Comparison of ENCODE assay signal across 2 cellular contexts in the genomic region with DNA sequence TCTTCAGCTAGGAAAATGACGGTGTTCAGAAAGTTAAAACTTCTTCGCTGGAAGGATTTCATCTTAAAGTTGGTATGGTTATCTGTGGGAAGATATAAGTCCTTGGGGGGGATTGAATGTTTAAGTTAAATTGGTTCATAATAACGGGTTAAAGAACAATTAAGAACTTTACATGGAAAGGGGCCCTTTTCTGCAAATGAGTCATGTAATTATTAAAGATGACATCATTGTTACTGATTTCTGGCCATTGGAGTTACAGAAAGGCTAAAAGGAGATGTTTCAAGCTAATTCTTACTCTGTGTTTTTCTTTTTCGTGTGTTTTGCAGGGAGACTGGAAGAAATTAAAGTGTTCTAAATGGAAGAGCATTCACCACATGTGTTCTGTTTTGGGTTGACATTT.
TF ChIP-seq lines count a peak whose summit lies in the region.

No MANE protein-coding gene starts in this region.

TF ChIP-seq in A549, 52 proteins besides CTCF, POLR2A, EP300 and RAD21 (continued from another document):
- TF ChIP-seq, protein P1, sequence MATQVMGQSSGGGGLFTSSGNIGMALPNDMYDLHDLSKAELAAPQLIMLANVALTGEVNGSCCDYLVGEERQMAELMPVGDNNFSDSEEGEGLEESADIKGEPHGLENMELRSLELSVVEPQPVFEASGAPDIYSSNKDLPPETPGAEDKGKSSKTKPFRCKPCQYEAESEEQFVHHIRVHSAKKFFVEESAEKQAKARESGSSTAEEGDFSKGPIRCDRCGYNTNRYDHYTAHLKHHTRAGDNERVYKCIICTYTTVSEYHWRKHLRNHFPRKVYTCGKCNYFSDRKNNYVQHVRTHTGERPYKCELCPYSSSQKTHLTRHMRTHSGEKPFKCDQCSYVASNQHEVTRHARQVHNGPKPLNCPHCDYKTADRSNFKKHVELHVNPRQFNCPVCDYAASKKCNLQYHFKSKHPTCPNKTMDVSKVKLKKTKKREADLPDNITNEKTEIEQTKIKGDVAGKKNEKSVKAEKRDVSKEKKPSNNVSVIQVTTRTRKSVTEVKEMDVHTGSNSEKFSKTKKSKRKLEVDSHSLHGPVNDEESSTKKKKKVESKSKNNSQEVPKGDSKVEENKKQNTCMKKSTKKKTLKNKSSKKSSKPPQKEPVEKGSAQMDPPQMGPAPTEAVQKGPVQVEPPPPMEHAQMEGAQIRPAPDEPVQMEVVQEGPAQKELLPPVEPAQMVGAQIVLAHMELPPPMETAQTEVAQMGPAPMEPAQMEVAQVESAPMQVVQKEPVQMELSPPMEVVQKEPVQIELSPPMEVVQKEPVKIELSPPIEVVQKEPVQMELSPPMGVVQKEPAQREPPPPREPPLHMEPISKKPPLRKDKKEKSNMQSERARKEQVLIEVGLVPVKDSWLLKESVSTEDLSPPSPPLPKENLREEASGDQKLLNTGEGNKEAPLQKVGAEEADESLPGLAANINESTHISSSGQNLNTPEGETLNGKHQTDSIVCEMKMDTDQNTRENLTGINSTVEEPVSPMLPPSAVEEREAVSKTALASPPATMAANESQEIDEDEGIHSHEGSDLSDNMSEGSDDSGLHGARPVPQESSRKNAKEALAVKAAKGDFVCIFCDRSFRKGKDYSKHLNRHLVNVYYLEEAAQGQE (IDR thresholded peaks at IDR 0.05): no peak
- TF ChIP-seq CBX2 (IDR thresholded peaks at IDR 0.05; ENCODE audit: borderline replicate concordance, low read depth) (no peak), NPAS2 (CRISPR knock-in tag; IDR thresholded peaks at IDR 0.05; ENCODE audit: borderline replicate concordance) (no peak), HOXA7 (CRISPR knock-in tag; IDR thresholded peaks at IDR 0.05) (no peak), FOSL2 (IDR thresholded peaks at IDR 0.05) (no peak), FOSL2 (CRISPR knock-in tag; IDR thresholded peaks at IDR 0.05) (peak; percentile 35; the same call in 1 of the 2 replicates), EHMT2 (IDR thresholded peaks at IDR 0.05; ENCODE audit: low read depth) (no peak)

TF ChIP-seq in K562, 482 proteins besides CTCF, POLR2A, EP300 and RAD21 (continues in another document):
- TF ChIP-seq, protein P2, sequence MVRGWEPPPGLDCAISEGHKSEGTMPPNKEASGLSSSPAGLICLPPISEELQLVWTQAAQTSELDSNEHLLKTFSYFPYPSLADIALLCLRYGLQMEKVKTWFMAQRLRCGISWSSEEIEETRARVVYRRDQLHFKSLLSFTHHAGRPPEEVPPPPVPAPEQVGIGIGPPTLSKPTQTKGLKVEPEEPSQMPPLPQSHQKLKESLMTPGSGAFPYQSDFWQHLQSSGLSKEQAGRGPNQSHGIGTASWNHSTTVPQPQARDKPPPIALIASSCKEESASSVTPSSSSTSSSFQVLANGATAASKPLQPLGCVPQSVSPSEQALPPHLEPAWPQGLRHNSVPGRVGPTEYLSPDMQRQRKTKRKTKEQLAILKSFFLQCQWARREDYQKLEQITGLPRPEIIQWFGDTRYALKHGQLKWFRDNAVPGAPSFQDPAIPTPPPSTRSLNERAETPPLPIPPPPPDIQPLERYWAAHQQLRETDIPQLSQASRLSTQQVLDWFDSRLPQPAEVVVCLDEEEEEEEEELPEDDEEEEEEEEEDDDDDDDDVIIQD (CRISPR knock-in tag; IDR thresholded peaks at IDR 0.05): no peak
- TF ChIP-seq ZSCAN32 (CRISPR knock-in tag; IDR thresholded peaks at IDR 0.05) (no peak), RBM39 (optimal IDR thresholded peaks at IDR 0.05; ENCODE audit: low read depth, low read length) (no peak), STAT5A (IDR thresholded peaks at IDR 0.05; ENCODE audit: borderline replicate concordance, low read length) (no peak), ATF1 (CRISPR knock-in tag; IDR thresholded peaks at IDR 0.05) (no peak), ATF1 (tag; IDR thresholded peaks at IDR 0.05) (no peak), ZKSCAN8 (CRISPR knock-in tag; IDR thresholded peaks at IDR 0.05) (no peak), FOSL1 (tag; conservative IDR thresholded peaks at IDR 0.05) (0 out of 2 replicates have a peak, but pooled peaks have one; percentile 18), SMAD2 (IDR thresholded peaks at IDR 0.05; ENCODE audit: low read depth, low read length) (no peak), SRSF9 (IDR thresholded peaks at IDR 0.05; ENCODE audit: borderline replicate concordance, low read depth, low read length) (no peak), ZNF644 (tag; IDR thresholded peaks at IDR 0.05; ENCODE audit: low read depth) (no peak), KDM2B (CRISPR knock-in tag; IDR thresholded peaks at IDR 0.05) (no peak), RFX7 (CRISPR knock-in tag; IDR thresholded peaks at IDR 0.05) (no peak), ATF7 (IDR thresholded peaks at IDR 0.05) (peak; percentile 91), PYGO2 (tag; IDR thresholded peaks at IDR 0.05) (no peak), POLR2H (tag; IDR thresholded peaks at IDR 0.05; ENCODE audit: low read depth) (no peak), STAG1 (CRISPR knock-in tag; IDR thresholded peaks at IDR 0.05; ENCODE audit: borderline replicate concordance) (no peak), NCOA4 (IDR thresholded peaks at IDR 0.05; ENCODE audit: partially characterized antibody) (no peak), CBX3 (IDR thresholded peaks at IDR 0.05; ENCODE audit: borderline replicate concordance in 1 of 2, low read length in 2 of 2) (no peak), FIP1L1 (IDR thresholded peaks at IDR 0.05; ENCODE audit: low read depth, low read length, poor library complexity, severe bottlenecking) (no peak), FOXJ3 (CRISPR knock-in tag; IDR thresholded peaks at IDR 0.05) (no peak), ZNF551 (CRISPR knock-in tag; IDR thresholded peaks at IDR 0.05) (no peak), CCNT2 (IDR thresholded peaks at IDR 0.05; ENCODE audit: borderline replicate concordance, extremely low read depth, insufficient read length, low read depth, low read length) (no peak), PURB (CRISPR knock-in tag; IDR thresholded peaks at IDR 0.05; ENCODE audit: low read depth) (no peak), JUND (IDR thresholded peaks at IDR 0.05; ENCODE audit: borderline replicate concordance, low read depth, low read length) (peak; percentile 56; the same call in 1 of the 2 replicates), JUND (tag; IDR thresholded peaks at IDR 0.05; ENCODE audit: borderline replicate concordance, low read depth, low read length) (peak; percentile 77; the same call in 2 of the 3 replicates)
- TF ChIP-seq, protein P3, sequence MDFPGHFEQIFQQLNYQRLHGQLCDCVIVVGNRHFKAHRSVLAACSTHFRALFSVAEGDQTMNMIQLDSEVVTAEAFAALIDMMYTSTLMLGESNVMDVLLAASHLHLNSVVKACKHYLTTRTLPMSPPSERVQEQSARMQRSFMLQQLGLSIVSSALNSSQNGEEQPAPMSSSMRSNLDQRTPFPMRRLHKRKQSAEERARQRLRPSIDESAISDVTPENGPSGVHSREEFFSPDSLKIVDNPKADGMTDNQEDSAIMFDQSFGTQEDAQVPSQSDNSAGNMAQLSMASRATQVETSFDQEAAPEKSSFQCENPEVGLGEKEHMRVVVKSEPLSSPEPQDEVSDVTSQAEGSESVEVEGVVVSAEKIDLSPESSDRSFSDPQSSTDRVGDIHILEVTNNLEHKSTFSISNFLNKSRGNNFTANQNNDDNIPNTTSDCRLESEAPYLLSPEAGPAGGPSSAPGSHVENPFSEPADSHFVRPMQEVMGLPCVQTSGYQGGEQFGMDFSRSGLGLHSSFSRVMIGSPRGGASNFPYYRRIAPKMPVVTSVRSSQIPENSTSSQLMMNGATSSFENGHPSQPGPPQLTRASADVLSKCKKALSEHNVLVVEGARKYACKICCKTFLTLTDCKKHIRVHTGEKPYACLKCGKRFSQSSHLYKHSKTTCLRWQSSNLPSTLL (IDR thresholded peaks at IDR 0.05): no peak
- TF ChIP-seq, protein P4, sequence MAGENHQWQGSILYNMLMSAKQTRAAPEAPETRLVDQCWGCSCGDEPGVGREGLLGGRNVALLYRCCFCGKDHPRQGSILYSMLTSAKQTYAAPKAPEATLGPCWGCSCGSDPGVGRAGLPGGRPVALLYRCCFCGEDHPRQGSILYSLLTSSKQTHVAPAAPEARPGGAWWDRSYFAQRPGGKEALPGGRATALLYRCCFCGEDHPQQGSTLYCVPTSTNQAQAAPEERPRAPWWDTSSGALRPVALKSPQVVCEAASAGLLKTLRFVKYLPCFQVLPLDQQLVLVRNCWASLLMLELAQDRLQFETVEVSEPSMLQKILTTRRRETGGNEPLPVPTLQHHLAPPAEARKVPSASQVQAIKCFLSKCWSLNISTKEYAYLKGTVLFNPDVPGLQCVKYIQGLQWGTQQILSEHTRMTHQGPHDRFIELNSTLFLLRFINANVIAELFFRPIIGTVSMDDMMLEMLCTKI (IDR thresholded peaks at IDR 0.05; ENCODE audit: partially characterized antibody): no peak
- TF ChIP-seq, protein P1 (CRISPR knock-in tag; IDR thresholded peaks at IDR 0.05; ENCODE audit: low read depth): no peak
- TF ChIP-seq, protein P5, sequence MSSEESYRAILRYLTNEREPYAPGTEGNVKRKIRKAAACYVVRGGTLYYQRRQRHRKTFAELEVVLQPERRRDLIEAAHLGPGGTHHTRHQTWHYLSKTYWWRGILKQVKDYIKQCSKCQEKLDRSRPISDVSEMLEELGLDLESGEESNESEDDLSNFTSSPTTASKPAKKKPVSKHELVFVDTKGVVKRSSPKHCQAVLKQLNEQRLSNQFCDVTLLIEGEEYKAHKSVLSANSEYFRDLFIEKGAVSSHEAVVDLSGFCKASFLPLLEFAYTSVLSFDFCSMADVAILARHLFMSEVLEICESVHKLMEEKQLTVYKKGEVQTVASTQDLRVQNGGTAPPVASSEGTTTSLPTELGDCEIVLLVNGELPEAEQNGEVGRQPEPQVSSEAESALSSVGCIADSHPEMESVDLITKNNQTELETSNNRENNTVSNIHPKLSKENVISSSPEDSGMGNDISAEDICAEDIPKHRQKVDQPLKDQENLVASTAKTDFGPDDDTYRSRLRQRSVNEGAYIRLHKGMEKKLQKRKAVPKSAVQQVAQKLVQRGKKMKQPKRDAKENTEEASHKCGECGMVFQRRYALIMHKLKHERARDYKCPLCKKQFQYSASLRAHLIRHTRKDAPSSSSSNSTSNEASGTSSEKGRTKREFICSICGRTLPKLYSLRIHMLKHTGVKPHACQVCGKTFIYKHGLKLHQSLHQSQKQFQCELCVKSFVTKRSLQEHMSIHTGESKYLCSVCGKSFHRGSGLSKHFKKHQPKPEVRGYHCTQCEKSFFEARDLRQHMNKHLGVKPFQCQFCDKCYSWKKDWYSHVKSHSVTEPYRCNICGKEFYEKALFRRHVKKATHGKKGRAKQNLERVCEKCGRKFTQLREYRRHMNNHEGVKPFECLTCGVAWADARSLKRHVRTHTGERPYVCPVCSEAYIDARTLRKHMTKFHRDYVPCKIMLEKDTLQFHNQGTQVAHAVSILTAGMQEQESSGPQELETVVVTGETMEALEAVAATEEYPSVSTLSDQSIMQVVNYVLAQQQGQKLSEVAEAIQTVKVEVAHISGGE (CRISPR knock-in tag; IDR thresholded peaks at IDR 0.05): no peak
- TF ChIP-seq, protein P6, sequence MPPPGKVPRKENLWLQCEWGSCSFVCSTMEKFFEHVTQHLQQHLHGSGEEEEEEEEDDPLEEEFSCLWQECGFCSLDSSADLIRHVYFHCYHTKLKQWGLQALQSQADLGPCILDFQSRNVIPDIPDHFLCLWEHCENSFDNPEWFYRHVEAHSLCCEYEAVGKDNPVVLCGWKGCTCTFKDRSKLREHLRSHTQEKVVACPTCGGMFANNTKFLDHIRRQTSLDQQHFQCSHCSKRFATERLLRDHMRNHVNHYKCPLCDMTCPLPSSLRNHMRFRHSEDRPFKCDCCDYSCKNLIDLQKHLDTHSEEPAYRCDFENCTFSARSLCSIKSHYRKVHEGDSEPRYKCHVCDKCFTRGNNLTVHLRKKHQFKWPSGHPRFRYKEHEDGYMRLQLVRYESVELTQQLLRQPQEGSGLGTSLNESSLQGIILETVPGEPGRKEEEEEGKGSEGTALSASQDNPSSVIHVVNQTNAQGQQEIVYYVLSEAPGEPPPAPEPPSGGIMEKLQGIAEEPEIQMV (tag; conservative IDR thresholded peaks at IDR 0.05; ENCODE audit: low read depth): no peak
- TF ChIP-seq, protein P7, sequence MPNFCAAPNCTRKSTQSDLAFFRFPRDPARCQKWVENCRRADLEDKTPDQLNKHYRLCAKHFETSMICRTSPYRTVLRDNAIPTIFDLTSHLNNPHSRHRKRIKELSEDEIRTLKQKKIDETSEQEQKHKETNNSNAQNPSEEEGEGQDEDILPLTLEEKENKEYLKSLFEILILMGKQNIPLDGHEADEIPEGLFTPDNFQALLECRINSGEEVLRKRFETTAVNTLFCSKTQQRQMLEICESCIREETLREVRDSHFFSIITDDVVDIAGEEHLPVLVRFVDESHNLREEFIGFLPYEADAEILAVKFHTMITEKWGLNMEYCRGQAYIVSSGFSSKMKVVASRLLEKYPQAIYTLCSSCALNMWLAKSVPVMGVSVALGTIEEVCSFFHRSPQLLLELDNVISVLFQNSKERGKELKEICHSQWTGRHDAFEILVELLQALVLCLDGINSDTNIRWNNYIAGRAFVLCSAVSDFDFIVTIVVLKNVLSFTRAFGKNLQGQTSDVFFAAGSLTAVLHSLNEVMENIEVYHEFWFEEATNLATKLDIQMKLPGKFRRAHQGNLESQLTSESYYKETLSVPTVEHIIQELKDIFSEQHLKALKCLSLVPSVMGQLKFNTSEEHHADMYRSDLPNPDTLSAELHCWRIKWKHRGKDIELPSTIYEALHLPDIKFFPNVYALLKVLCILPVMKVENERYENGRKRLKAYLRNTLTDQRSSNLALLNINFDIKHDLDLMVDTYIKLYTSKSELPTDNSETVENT (CRISPR knock-in tag; IDR thresholded peaks at IDR 0.05): no peak
- TF ChIP-seq, protein P8, sequence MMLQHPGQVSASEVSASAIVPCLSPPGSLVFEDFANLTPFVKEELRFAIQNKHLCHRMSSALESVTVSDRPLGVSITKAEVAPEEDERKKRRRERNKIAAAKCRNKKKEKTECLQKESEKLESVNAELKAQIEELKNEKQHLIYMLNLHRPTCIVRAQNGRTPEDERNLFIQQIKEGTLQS (IDR thresholded peaks at IDR 0.05): peak; percentile 92
- TF ChIP-seq, protein P8 (CRISPR knock-in tag; conservative IDR thresholded peaks at IDR 0.05): no peak
